Comparison of ENCODE assay signal across 13 cellular contexts in the genomic region with DNA sequence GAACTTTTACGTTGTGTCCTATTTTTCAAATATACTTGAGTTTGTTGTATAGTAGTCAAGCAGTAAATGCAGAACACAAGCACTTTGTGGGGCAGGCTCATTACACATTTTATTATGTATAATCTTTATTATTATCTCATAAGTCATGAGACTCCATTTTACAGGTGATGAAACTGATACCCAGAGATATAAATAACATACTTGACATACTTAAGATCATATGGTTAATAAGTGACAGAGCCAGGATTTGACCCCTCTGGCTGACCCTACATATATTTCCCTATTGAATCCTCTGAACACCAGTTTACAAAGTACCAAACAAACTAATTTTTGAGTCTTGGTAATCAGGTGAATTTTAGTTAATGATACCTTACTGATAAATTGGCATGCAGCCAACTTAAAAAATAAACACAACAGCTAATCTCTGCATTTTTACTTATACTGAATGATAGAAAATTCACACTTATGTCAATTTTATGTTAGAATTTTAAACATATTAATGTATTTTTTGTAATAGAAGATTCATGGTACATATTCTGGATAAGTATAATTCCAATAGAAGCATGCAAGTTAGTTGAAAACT.
"Had no signal": no experiment of that assay in that cellular context is flagged by ENCODE, and none has a peak within 500 bp of the region (broad histone marks: within the 10 kb centered on the region; RNA-seq: fewer than 3 reads in every experiment).

No MANE protein-coding gene starts in this region.

- ATAC-seq: activated T-helper 17 cell treated with anti-CD3 and anti-CD28 coated beads, Interleukin-2, amount 50 U/mL, for 72 hours; foreskin keratinocyte had no signal

- DNase-seq: activated B cell treated with CpG ODN at 0.5 μM for 24 hours; activated CD4-positive, alpha-beta T cell treated with anti-CD3 and anti-CD28 coated beads, Interleukin-2, amount 10 ng/mL, durations not matched to agents 24 days and 14 days; activated CD8-positive, alpha-beta memory T cell treated with anti-CD3 and anti-CD28 coated beads for 24 hours; activated naive CD4-positive, alpha-beta T cell treated with anti-CD3 and anti-CD28 coated beads for 36 hours; caudate nucleus; colonic mucosa; effector CD4-positive, alpha-beta T cell; foreskin keratinocyte; head of caudate nucleus; naive B cell; retina had no signal

- FAIRE-seq: endothelial cell of umbilical vein had no signal
